In genomic region chr10:132331259-132331955, GRCh38 we compare ENCODE assay signal across 8 cellular contexts. TPM values are rescaled to one million over a fixed set of nuclear protein-coding genes. Genes with fewer than 3 reads are reported as not detected.
A peak's percentile ranks its signal among the peaks of the same experiment; 100 is the strongest.
DNase-seq lines count a peak whose midpoint lies in the region; ATAC-seq, FAIRE-seq and TF ChIP-seq lines count a peak whose summit lies in the region.

No MANE protein-coding gene starts in this region.

- 0% methylated on average over 5 to 6 of the region's 47 CpGs for WGBS in gastroesophageal sphincter (ENCODE audit: low coverage in 1 of 2), 2 donors

- TF ChIP-seq POLR2A in gastroesophageal sphincter (IDR thresholded peaks at IDR 0.05) = peak; percentile 38 to 54

- no peak for DNase-seq in AG10803 (ENCODE audit: low read depth)
- DNase-seq in retinal pigment epithelial cell (ENCODE audit: low read depth) = no peak
- DNase-seq in HTR-8/SVneo (ENCODE audit: insufficient read length, low spot score) = no peak
- DNase-seq in activated CD4-positive, alpha-beta T cell treated with anti-CD3 and anti-CD28 coated beads for 4 hours = no peak

- peak overlapping the region; percentile 61 for H2AFZ ChIP-seq in SU-DHL-6 (ENCODE audit: low read depth, low read length, severe bottlenecking)

- no peak for TF ChIP-seq CTCF in AG10803 (conservative IDR thresholded peaks at IDR 0.05; ENCODE audit: low read length)
- TF ChIP-seq CTCF in SU-DHL-6 (IDR thresholded peaks at IDR 0.05; ENCODE audit: insufficient read depth, low read length, poor library complexity, severe bottlenecking) = no peak
- TF ChIP-seq CTCF in gastroesophageal sphincter (IDR thresholded peaks at IDR 0.05) = no peak
- TF ChIP-seq CTCF in retinal pigment epithelial cell (conservative IDR thresholded peaks at IDR 0.05; ENCODE audit: low read depth, low read length) = no peak

- peak overlapping the region; percentile 86 for H3K9ac ChIP-seq in SU-DHL-6 (ENCODE audit: low read length)

- ATAC-seq in GM18907 (IDR thresholded peaks at IDR 0.05; ENCODE audit: unreplicated experiment) (peak; percentile 46), HG03095 (IDR thresholded peaks at IDR 0.05; ENCODE audit: unreplicated experiment) (peak; percentile 25), gastroesophageal sphincter (peak; percentile 57)

- no peak for TF ChIP-seq EP300 in gastroesophageal sphincter (IDR thresholded peaks at IDR 0.05)

- H3K27ac ChIP-seq in SU-DHL-6 (ENCODE audit: low read depth, low read length) = peak overlapping the region; percentile 58
- peak overlapping the region; percentile 68 to 93 (median 84) for H3K27ac ChIP-seq in gastroesophageal sphincter

- no peak for FAIRE-seq in HTR-8/SVneo (lab: Jason Lieb, UNC)

- H3K27me3 ChIP-seq in SU-DHL-6 (ENCODE audit: low read length) (no peaks in the 10 kb centered on the region), gastroesophageal sphincter (no peaks in the 10 kb centered on the region)

- H3K4me1 ChIP-seq in gastroesophageal sphincter = peaks cover 0 to 46% (median 13%) of the 10 kb centered on the region in 3 donors

- H3K4me2 ChIP-seq in SU-DHL-6 (ENCODE audit: low read depth, low read length, poor library complexity, severe bottlenecking) = peak overlapping the region; percentile 73

- peaks cover 13% of the 10 kb centered on the region for H3F3A ChIP-seq in SU-DHL-6 (ENCODE audit: insufficient read depth)

- H3K36me3 ChIP-seq in SU-DHL-6 (ENCODE audit: low read length) (no peaks in the 10 kb centered on the region), gastroesophageal sphincter (peaks cover 0 to 9% of the 10 kb centered on the region in 2 donors)

- no peaks in the 10 kb centered on the region for H4K20me1 ChIP-seq in SU-DHL-6 (ENCODE audit: low read depth, low read length)

- H3K4me3 ChIP-seq in AG10803 (ENCODE audit: low read length) (peak overlapping the region; percentile 99), SU-DHL-6 (ENCODE audit: insufficient read depth, low read length, poor library complexity, severe bottlenecking) (peak overlapping the region; percentile 88), gastroesophageal sphincter (peak overlapping the region; percentile 85 to 87), retinal pigment epithelial cell (ENCODE audit: low read length) (peak overlapping the region; percentile 88)

- H3K9me3 ChIP-seq in SU-DHL-6 (ENCODE audit: insufficient read depth, low read length) (no peaks in the 10 kb centered on the region), gastroesophageal sphincter (no peaks in the 10 kb centered on the region)

- no peaks in the 10 kb centered on the region for H3K9me2 ChIP-seq in SU-DHL-6 (replicated peaks; ENCODE audit: insufficient read depth, low read length)

- peaks cover 34% of the 10 kb centered on the region for H3K79me2 ChIP-seq in SU-DHL-6 (ENCODE audit: insufficient read depth, low read length)

RNA-seq across cellular contexts. Expression of gene LRRC27, which starts 0.6 kb away (rescaled TPM):
- total RNA-seq in gastroesophageal sphincter = 1 to 10 TPM; 3.1 to 5.8 (median 4.4) TPM

RNA-seq across cellular contexts. Expression of gene STK32C, which starts 23.7 kb away (rescaled TPM):
- 10 to 100 TPM in 1 of 4 donors, 1 to 10 TPM in 3; 3.8 to 13.0 (median 5.1) TPM for total RNA-seq in gastroesophageal sphincter
